9 cellular contexts compared by ENCODE assay signal in the genomic region with DNA sequence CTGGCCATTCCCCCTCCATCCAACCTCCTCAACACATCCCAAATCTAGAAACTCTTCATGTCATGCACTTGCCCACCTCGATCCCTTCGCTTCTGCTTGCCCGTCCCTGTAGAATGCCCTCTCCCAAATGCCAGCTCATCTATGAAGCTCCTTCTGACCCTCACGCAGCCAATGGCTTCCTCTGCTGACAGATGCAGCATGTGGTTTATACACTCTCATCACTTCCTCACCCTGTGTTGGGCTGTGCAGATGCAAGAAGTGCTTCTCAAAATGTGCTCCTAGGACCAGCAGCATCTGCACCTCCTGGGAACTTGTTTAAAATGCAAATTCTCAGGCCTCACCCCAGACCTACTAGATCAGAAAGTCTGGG. TPM values are rescaled to one million over a fixed set of nuclear protein-coding genes. Genes with fewer than 3 reads are reported as not detected.
A peak's percentile ranks its signal among the peaks of the same experiment; 100 is the strongest.
DNase-seq lines count a peak whose midpoint lies in the region; ATAC-seq lines count a peak whose summit lies in the region.
"Had no signal": no experiment of that assay in that cellular context is flagged by ENCODE, and none has a peak within 500 bp of the region (broad histone marks: within the 10 kb centered on the region; RNA-seq: fewer than 3 reads in every experiment).

No MANE protein-coding gene starts in this region.

- peak; percentile 31 for DNase-seq in activated naive CD4-positive, alpha-beta T cell treated with anti-CD3 and anti-CD28 coated beads, Interleukin-2, amount 10 ng/mL, durations not matched to agents 7 days and 5 days
- DNase-seq in activated naive CD4-positive, alpha-beta T cell treated with Interleukin-2 at 50 U/mL for 16 hours: no peak
- peak; percentile 50 for DNase-seq in activated CD8-positive, alpha-beta T cell treated with anti-CD3 and anti-CD28 coated beads, Interleukin-2, amount 10 ng/mL, durations not matched to agents 7 days and 5 days
- DNase-seq in stimulated activated naive CD8-positive, alpha-beta T cell treated with anti-CD3 and anti-CD28 coated beads, Interleukin-15, Interleukin-2, amounts not matched to agents 100 U/mL and 50 U/mL, for 24 hours: peak; percentile 14
- no peak for DNase-seq in SW 1271 (lab: John Stamatoyannopoulos, UW)
- DNase-seq in effector CD8-positive, alpha-beta T cell (lab: John Stamatoyannopoulos, UW): no peak
- DNase-seq in islet precursor cell: no peak
- DNase-seq: NCI-H345 had no signal

- H3K4me1 Mint-ChIP-seq in activated naive CD4-positive, alpha-beta T cell treated with anti-CD3 and anti-CD28 coated beads, Interleukin-2, amount 10 ng/mL, durations not matched to agents 7 days and 5 days: peaks cover 23% of the 10 kb centered on the region
- peaks cover 40% of the 10 kb centered on the region for H3K4me1 Mint-ChIP-seq in activated CD8-positive, alpha-beta T cell treated with anti-CD3 and anti-CD28 coated beads, Interleukin-2, amount 10 ng/mL, durations not matched to agents 7 days and 5 days (ENCODE audit: low read depth)

- H3K4me3 Mint-ChIP-seq in activated naive CD4-positive, alpha-beta T cell treated with anti-CD3 and anti-CD28 coated beads, Interleukin-2, amount 10 ng/mL, durations not matched to agents 7 days and 5 days: peak overlapping the region; percentile 9
- H3K4me3 Mint-ChIP-seq in activated CD8-positive, alpha-beta T cell treated with anti-CD3 and anti-CD28 coated beads, Interleukin-2, amount 10 ng/mL, durations not matched to agents 7 days and 5 days: peak overlapping the region; percentile 28

- H3K27ac Mint-ChIP-seq in activated naive CD4-positive, alpha-beta T cell treated with anti-CD3 and anti-CD28 coated beads, Interleukin-2, amount 10 ng/mL, durations not matched to agents 7 days and 5 days: peak overlapping the region; percentile 5
- peak overlapping the region; percentile 69 for H3K27ac Mint-ChIP-seq in activated CD8-positive, alpha-beta T cell treated with anti-CD3 and anti-CD28 coated beads, Interleukin-2, amount 10 ng/mL, durations not matched to agents 7 days and 5 days

- CTCF ChIA-PET in activated naive CD4-positive, alpha-beta T cell treated with anti-CD3 and anti-CD28 coated beads, Interleukin-2, amount 10 ng/mL, durations not matched to agents 7 days and 5 days (lab: Charles Lee): interaction anchor here (0.9 to 1.1 kb wide), 2 partner anchors 33 to 52 kb away, joined by 3 to 5 read pairs; no protein-coding TSS in a partner anchor
- CTCF ChIA-PET in activated CD8-positive, alpha-beta T cell treated with anti-CD3 and anti-CD28 coated beads, Interleukin-2, amount 10 ng/mL, durations not matched to agents 7 days and 5 days (lab: Charles Lee): interaction anchor here (0.8 to 1.3 kb wide), 2 partner anchors 221 to 288 kb away, joined by 3 read pairs; no protein-coding TSS in a partner anchor

- peak; percentile 53 for ATAC-seq in HG03460 (IDR thresholded peaks at IDR 0.05; ENCODE audit: unreplicated experiment)
- peak; percentile 62 for ATAC-seq in activated CD8-positive, alpha-beta T cell treated with anti-CD3 and anti-CD28 coated beads, Interleukin-2, amount 10 ng/mL, durations not matched to agents 7 days and 5 days
- ATAC-seq in stimulated activated naive CD8-positive, alpha-beta T cell treated with anti-CD3 and anti-CD28 coated beads, Interleukin-15, Interleukin-2, amounts not matched to agents 100 U/mL and 50 U/mL, for 24 hours: no peak

- POLR2A ChIA-PET in activated CD8-positive, alpha-beta T cell treated with anti-CD3 and anti-CD28 coated beads, Interleukin-2, amount 10 ng/mL, durations not matched to agents 7 days and 5 days (lab: Charles Lee): no interaction called here

- H3K36me3 Mint-ChIP-seq in activated naive CD4-positive, alpha-beta T cell treated with anti-CD3 and anti-CD28 coated beads, Interleukin-2, amount 10 ng/mL, durations not matched to agents 7 days and 5 days: no peaks in the 10 kb centered on the region
- no peaks in the 10 kb centered on the region for H3K36me3 Mint-ChIP-seq in activated CD8-positive, alpha-beta T cell treated with anti-CD3 and anti-CD28 coated beads, Interleukin-2, amount 10 ng/mL, durations not matched to agents 7 days and 5 days (ENCODE audit: low read depth)

- H3K9me3 Mint-ChIP-seq in activated naive CD4-positive, alpha-beta T cell treated with anti-CD3 and anti-CD28 coated beads, Interleukin-2, amount 10 ng/mL, durations not matched to agents 7 days and 5 days: no peaks in the 10 kb centered on the region
- no peaks in the 10 kb centered on the region for H3K9me3 Mint-ChIP-seq in activated CD8-positive, alpha-beta T cell treated with anti-CD3 and anti-CD28 coated beads, Interleukin-2, amount 10 ng/mL, durations not matched to agents 7 days and 5 days (ENCODE audit: insufficient read depth)

- H3K27me3 Mint-ChIP-seq in activated naive CD4-positive, alpha-beta T cell treated with anti-CD3 and anti-CD28 coated beads, Interleukin-2, amount 10 ng/mL, durations not matched to agents 7 days and 5 days: peaks cover 44% of the 10 kb centered on the region
- H3K27me3 Mint-ChIP-seq in activated CD8-positive, alpha-beta T cell treated with anti-CD3 and anti-CD28 coated beads, Interleukin-2, amount 10 ng/mL, durations not matched to agents 7 days and 5 days (ENCODE audit: low read depth): peaks cover 7% of the 10 kb centered on the region

RNA-seq across cellular contexts. Expression of a gene that starts 51.7 kb away (rescaled TPM):
- total RNA-seq in activated CD8-positive, alpha-beta T cell treated with anti-CD3 and anti-CD28 coated beads, Interleukin-2, amount 10 ng/mL, durations not matched to agents 7 days and 5 days: not detected

Comparison
In these comparisons a context has a peak if more than half of its experiments do, and no peak if none do; other contexts are left out.
1. DNase-seq: peak in activated naive CD4-positive, alpha-beta T cell treated with anti-CD3 and anti-CD28 coated beads, Interleukin-2, amount 10 ng/mL, durations not matched to agents 7 days and 5 days (single experiment), activated CD8-positive, alpha-beta T cell treated with anti-CD3 and anti-CD28 coated beads, Interleukin-2, amount 10 ng/mL, durations not matched to agents 7 days and 5 days (single experiment) and stimulated activated naive CD8-positive, alpha-beta T cell treated with anti-CD3 and anti-CD28 coated beads, Interleukin-15, Interleukin-2, amounts not matched to agents 100 U/mL and 50 U/mL, for 24 hours (single experiment); none in activated naive CD4-positive, alpha-beta T cell treated with Interleukin-2 at 50 U/mL for 16 hours (single experiment), SW 1271 (0 of 2), effector CD8-positive, alpha-beta T cell (single experiment) and islet precursor cell (single experiment).